21 cellular contexts compared by ENCODE assay signal in the genomic region with DNA sequence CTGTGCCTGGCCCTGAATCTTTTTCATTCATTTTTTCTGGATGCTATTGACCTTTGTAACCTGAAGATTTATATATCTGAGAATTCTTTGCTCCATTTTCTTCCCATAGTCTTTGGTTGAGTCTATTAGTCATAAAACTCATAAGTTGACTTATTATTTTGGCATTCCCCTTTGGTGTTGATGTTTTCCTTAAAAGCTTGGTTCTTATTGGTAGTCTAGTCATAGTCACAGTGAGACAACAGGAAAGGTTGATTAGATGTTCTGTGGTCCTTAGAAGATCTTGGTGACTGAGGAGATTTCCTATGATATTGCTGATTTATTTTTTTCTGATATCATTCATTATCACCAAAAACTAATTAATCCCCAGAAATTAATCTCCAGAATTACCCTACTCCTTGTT.
DNase-seq lines count a peak whose midpoint lies in the region; ATAC-seq lines count a peak whose summit lies in the region.
"Had no signal": no experiment of that assay in that cellular context is flagged by ENCODE, and none has a peak within 500 bp of the region (broad histone marks: within the 10 kb centered on the region; RNA-seq: fewer than 3 reads in every experiment).

No MANE protein-coding gene starts in this region.

- peaks cover 59% of the 10 kb centered on the region for H3K36me3 Mint-ChIP-seq in activated naive CD4-positive, alpha-beta T cell treated with anti-CD3 and anti-CD28 coated beads, Interleukin-2, amount 10 ng/mL, durations not matched to agents 7 days and 5 days
- H3K36me3 Mint-ChIP-seq in T-helper 17 cell (ENCODE audit: low read depth), result peaks cover 14% of the 10 kb centered on the region
- peaks cover 83% of the 10 kb centered on the region for H3K36me3 Mint-ChIP-seq in effector memory CD8-positive, alpha-beta T cell (ENCODE audit: insufficient read depth)
- peaks cover 31 to 47% of the 10 kb centered on the region in 2 donors for H3K36me3 Mint-ChIP-seq in stimulated activated naive B cell treated with anti-CD40 and anti-IgM and Interleukin-4, amounts not matched to agents 10 μg/mL and 1 μg/mL and 100 μg/mL, for 72 hours

- no peak for DNase-seq in activated naive CD4-positive, alpha-beta T cell treated with anti-CD3 and anti-CD28 coated beads, Interleukin-2, amount 10 ng/mL, durations not matched to agents 7 days and 5 days
- no peak for DNase-seq in activated naive CD4-positive, alpha-beta T cell treated with Interleukin-2 at 50 U/mL for 16 hours
- no peak for DNase-seq in T-helper 17 cell
- no peak for DNase-seq in effector memory CD8-positive, alpha-beta T cell
- DNase-seq in stimulated activated naive B cell treated with anti-CD40 and anti-IgM and Interleukin-4, amounts not matched to agents 10 μg/mL and 1 μg/mL and 100 μg/mL, for 72 hours, result no peak
- no peak for DNase-seq in HuH-7 (ENCODE audit: low spot score)
- no peak for DNase-seq in NCI-H2171 (lab: John Stamatoyannopoulos, UW)
- DNase-seq: dorsolateral prefrontal cortex, left ventricle myocardium inferior, mucosa of descending colon, NCI-H2029 treated with DMSO at 0.1 percent for 48 hours, NCI-H510A, occipital lobe, right cardiac atrium, stomach, upper lobe of right lung, WERI-Rb-1 had no signal

- peak overlapping the region; percentile 20 for H3K27ac Mint-ChIP-seq in activated naive CD4-positive, alpha-beta T cell treated with anti-CD3 and anti-CD28 coated beads, Interleukin-2, amount 10 ng/mL, durations not matched to agents 7 days and 5 days
- H3K27ac Mint-ChIP-seq in T-helper 17 cell, result peak overlapping the region; percentile 95
- peak overlapping the region; percentile 24 to 90 for H3K27ac Mint-ChIP-seq in effector memory CD8-positive, alpha-beta T cell
- H3K27ac Mint-ChIP-seq in stimulated activated naive B cell treated with anti-CD40 and anti-IgM and Interleukin-4, amounts not matched to agents 10 μg/mL and 1 μg/mL and 100 μg/mL, for 72 hours, result peak overlapping the region; percentile 80

- no peaks in the 10 kb centered on the region for H3K9me3 ChIP-seq in T-helper 17 cell (ENCODE audit: control insufficient read depth, low read length, poor library complexity, severe bottlenecking)
- H3K9me3 ChIP-seq: esophagus muscularis mucosa, left ventricle myocardium inferior, mucosa of descending colon, stomach, upper lobe of right lung had no signal

- H3K9me3 Mint-ChIP-seq in activated naive CD4-positive, alpha-beta T cell treated with anti-CD3 and anti-CD28 coated beads, Interleukin-2, amount 10 ng/mL, durations not matched to agents 7 days and 5 days, result no peaks in the 10 kb centered on the region
- no peaks in the 10 kb centered on the region for H3K9me3 Mint-ChIP-seq in effector memory CD8-positive, alpha-beta T cell
- no peaks in the 10 kb centered on the region for H3K9me3 Mint-ChIP-seq in stimulated activated naive B cell treated with anti-CD40 and anti-IgM and Interleukin-4, amounts not matched to agents 10 μg/mL and 1 μg/mL and 100 μg/mL, for 72 hours

- no peak overlapping the region for H3K4me3 Mint-ChIP-seq in activated naive CD4-positive, alpha-beta T cell treated with anti-CD3 and anti-CD28 coated beads, Interleukin-2, amount 10 ng/mL, durations not matched to agents 7 days and 5 days
- H3K4me3 Mint-ChIP-seq in T-helper 17 cell, result peak overlapping the region; percentile 31
- H3K4me3 Mint-ChIP-seq in effector memory CD8-positive, alpha-beta T cell, result peak overlapping the region; percentile 12 to 21
- H3K4me3 Mint-ChIP-seq in stimulated activated naive B cell treated with anti-CD40 and anti-IgM and Interleukin-4, amounts not matched to agents 10 μg/mL and 1 μg/mL and 100 μg/mL, for 72 hours, result no peak overlapping the region

- CTCF ChIA-PET in activated naive CD4-positive, alpha-beta T cell treated with anti-CD3 and anti-CD28 coated beads, Interleukin-2, amount 10 ng/mL, durations not matched to agents 7 days and 5 days (lab: Charles Lee), result no interaction called here

- ATAC-seq in T-helper 17 cell (peak; percentile 28), GM19463 (IDR thresholded peaks at IDR 0.05; ENCODE audit: unreplicated experiment) (no peak)
- no peak for ATAC-seq in effector memory CD8-positive, alpha-beta T cell (replicated peaks)
- no peak for ATAC-seq in stimulated activated naive B cell treated with anti-CD40 and anti-IgM and Interleukin-4, amounts not matched to agents 10 μg/mL and 1 μg/mL and 100 μg/mL, for 72 hours (replicated peaks)
- ATAC-seq: K562, mucosa of descending colon, right cardiac atrium, Right ventricle myocardium inferior, upper lobe of right lung had no signal

- H3K27me3 Mint-ChIP-seq in activated naive CD4-positive, alpha-beta T cell treated with anti-CD3 and anti-CD28 coated beads, Interleukin-2, amount 10 ng/mL, durations not matched to agents 7 days and 5 days, result no peaks in the 10 kb centered on the region
- H3K27me3 Mint-ChIP-seq in T-helper 17 cell, result no peaks in the 10 kb centered on the region
- H3K27me3 Mint-ChIP-seq in effector memory CD8-positive, alpha-beta T cell, result no peaks in the 10 kb centered on the region
- H3K27me3 Mint-ChIP-seq in stimulated activated naive B cell treated with anti-CD40 and anti-IgM and Interleukin-4, amounts not matched to agents 10 μg/mL and 1 μg/mL and 100 μg/mL, for 72 hours, result no peaks in the 10 kb centered on the region

- peaks cover 21% of the 10 kb centered on the region for H3K4me1 Mint-ChIP-seq in activated naive CD4-positive, alpha-beta T cell treated with anti-CD3 and anti-CD28 coated beads, Interleukin-2, amount 10 ng/mL, durations not matched to agents 7 days and 5 days
- H3K4me1 Mint-ChIP-seq in T-helper 17 cell, result peaks cover 33% of the 10 kb centered on the region
- H3K4me1 Mint-ChIP-seq in effector memory CD8-positive, alpha-beta T cell (ENCODE audit: low read depth in 2 of 2), result peaks cover 29 to 56% of the 10 kb centered on the region in 2 donors
- peaks cover 13 to 28% of the 10 kb centered on the region in 2 donors for H3K4me1 Mint-ChIP-seq in stimulated activated naive B cell treated with anti-CD40 and anti-IgM and Interleukin-4, amounts not matched to agents 10 μg/mL and 1 μg/mL and 100 μg/mL, for 72 hours

Comparison
In these comparisons a context has a peak if more than half of its experiments do, and no peak if none do; other contexts are left out.
1. H3K27ac Mint-ChIP-seq: peak in every context shown above with its lines; median percentile 95 in T-helper 17 cell; 80 in stimulated activated naive B cell treated with anti-CD40 and anti-IgM and Interleukin-4, amounts not matched to agents 10 μg/mL and 1 μg/mL and 100 μg/mL, for 72 hours; 57 in effector memory CD8-positive, alpha-beta T cell; 20 in activated naive CD4-positive, alpha-beta T cell treated with anti-CD3 and anti-CD28 coated beads, Interleukin-2, amount 10 ng/mL, durations not matched to agents 7 days and 5 days.
2. H3K4me3 Mint-ChIP-seq: peak in T-helper 17 cell (single experiment) and effector memory CD8-positive, alpha-beta T cell (2 of 2); none in activated naive CD4-positive, alpha-beta T cell treated with anti-CD3 and anti-CD28 coated beads, Interleukin-2, amount 10 ng/mL, durations not matched to agents 7 days and 5 days (single experiment) and stimulated activated naive B cell treated with anti-CD40 and anti-IgM and Interleukin-4, amounts not matched to agents 10 μg/mL and 1 μg/mL and 100 μg/mL, for 72 hours (0 of 2).